ENCODE assay signal across 9 cellular contexts in genomic region chr1:111139234-111139955, GRCh38. TPM values are rescaled to one million over a fixed set of nuclear protein-coding genes. Genes with fewer than 3 reads are reported as not detected.
DNase-seq lines count a peak whose midpoint lies in the region; ATAC-seq, FAIRE-seq and TF ChIP-seq lines count a peak whose summit lies in the region.
"Had no signal": no experiment of that assay in that cellular context is flagged by ENCODE, and none has a peak within 500 bp of the region (broad histone marks: within the 10 kb centered on the region; RNA-seq: fewer than 3 reads in every experiment).

No MANE protein-coding gene starts in this region.

- BruUV-seq in HepG2 (replicated peaks; lab: Mats Ljungman, UMichigan): TSS peak; percentile 65

- H2AFZ ChIP-seq in HepG2 (ENCODE audit: low read length): peak overlapping the region; percentile 91

- peak overlapping the region; percentile 82 to 90 (median 84) for H3K4me3 ChIP-seq in HepG2 (replicated peaks in 1 of 3; ENCODE audit: insufficient read depth in 1 of 3, low read depth in 2 of 3, low read length in 3 of 3)

- peaks cover 54% of the 10 kb centered on the region for H3K79me2 ChIP-seq in HepG2 (ENCODE audit: insufficient read depth, low read length)

- peaks cover 0 to 7% of the 10 kb centered on the region in 2 experiments; a peak in 2 of 5 replicates for H3K36me3 ChIP-seq in HepG2 (replicated peaks in 1 of 2; ENCODE audit: control insufficient read depth in 1 of 2, insufficient read depth in 2 of 2, low read length in 2 of 2)

- ATAC-seq in HG02678 (IDR thresholded peaks at IDR 0.05; ENCODE audit: unreplicated experiment) (peak; percentile 40), HepG2 (peak; percentile 52)

- peak; percentile 86 for FAIRE-seq in HepG2 (lab: Jason Lieb, UNC)
- FAIRE-seq: A204.1 had no signal

- in situ Hi-C loops in HepG2 (cut with HindIII; ENCODE audit: extremely low pct_ligation_motif_present, low pct_unique_long_range_greater_than_20kb): no loop called here

- TF ChIP-seq RAD21 in HepG2 (CRISPR knock-in tag; IDR thresholded peaks at IDR 0.05): no peak

- H3K27me3 ChIP-seq in HepG2 (ENCODE audit: control insufficient read depth in 1 of 2, insufficient read depth in 2 of 2, low read length in 2 of 2): no peaks in the 10 kb centered on the region

- intact Hi-C loops in HepG2 (cut with micrococcal nuclease; ENCODE audit: unreplicated experiment): no loop called here

- peak overlapping the region; percentile 91 for H3K9ac ChIP-seq in HepG2 (ENCODE audit: insufficient read depth, low read depth, low read length)

- H4K20me1 ChIP-seq in HepG2 (ENCODE audit: insufficient read depth, low read length): peaks cover 8% of the 10 kb centered on the region; the same call in 1 of the 2 replicates

- no peaks in the 10 kb centered on the region for H3K9me3 ChIP-seq in HepG2 (ENCODE audit: low read length)

- no peak for TF ChIP-seq CTCF in HepG2 (CRISPR knock-in tag; IDR thresholded peaks at IDR 0.05)

- H3K27ac ChIP-seq in HepG2 (ENCODE audit: extremely low read length, insufficient read depth, low read length): peak overlapping the region; percentile 96

- H3K4me2 ChIP-seq in HepG2 (ENCODE audit: low read depth, low read length): peak overlapping the region; percentile 75

- TF ChIP-seq EP300 in HepG2 (IDR thresholded peaks at IDR 0.05; ENCODE audit: low read depth in 2 of 2, low read length in 2 of 2): no peak
- no peak for TF ChIP-seq EP300 in HepG2 (CRISPR knock-in tag; IDR thresholded peaks at IDR 0.05; ENCODE audit: borderline replicate concordance)

- no peak for TF ChIP-seq POLR2A in HepG2 (IDR thresholded peaks at IDR 0.05; ENCODE audit: insufficient read depth in 1 of 2, low read depth in 2 of 2, low read length in 2 of 2)

- WGBS in HepG2 (ENCODE audit: low lambda C conversion rate): under 1% methylated on average over 17 of the region's 34 CpGs

- CTCF ChIA-PET in HepG2 (lab: Yijun Ruan, JAX; ENCODE audit: low intra/inter-chr PET ratio, low total read pairs): no interaction called here

- POLR2A ChIA-PET in HepG2 (lab: Yijun Ruan, JAX): interaction anchor here (0.5 to 1.9 kb wide), 7 partner anchors 8 to 309 kb away, joined by 3 to 9 read pairs (median 3); partner anchors contain the start of genes LRIF1 and WDR77

- DNase-seq in NCI-H1436 (lab: John Stamatoyannopoulos, UW) (peak; percentile 57), NCI-H1436 treated with DMSO at 0.1 percent for 48 hours (lab: John Stamatoyannopoulos, UW) (no peak), NCI-H1417 treated with DMSO at 0.1 percent for 48 hours (lab: John Stamatoyannopoulos, UW) (peak; percentile 49), T-helper 22 cell (ENCODE audit: low read depth) (peak; percentile 53), dedifferentiated amniotic fluid mesenchymal stem cell (ENCODE audit: extremely low spot score) (peak; percentile 49), HepG2 (ENCODE audit: low spot score) (peak; percentile 44)
- DNase-seq in stimulated activated CD4-positive, alpha-beta T cell treated with anti-CD3 and anti-CD28 coated beads, Interleukin-4, amount 100 ng/mL, for 24 hours: peak; percentile 21

- peaks cover 43% of the 10 kb centered on the region for H3K4me1 ChIP-seq in HepG2 (ENCODE audit: insufficient read depth, low read length)

TF ChIP-seq in HepG2, 621 proteins besides CTCF, POLR2A, EP300 and RAD21 (continues in another document):
- TF ChIP-seq TARDBP (CRISPR knock-in tag; IDR thresholded peaks at IDR 0.05) (peak; percentile 27; the same call in 1 of the 2 replicates), ZNF281 (CRISPR knock-in tag; IDR thresholded peaks at IDR 0.05; ENCODE audit: borderline replicate concordance) (peak; percentile 92), SP4 (CRISPR knock-in tag; IDR thresholded peaks at IDR 0.05) (0 out of 2 replicates have a peak, but pooled peaks have one; percentile 11), KLF6 (CRISPR knock-in tag; IDR thresholded peaks at IDR 0.05) (0 out of 2 replicates have a peak, but pooled peaks have one; percentile 8), ETV5 (CRISPR knock-in tag; IDR thresholded peaks at IDR 0.05; ENCODE audit: borderline replicate concordance) (peak; percentile 48; the same call in 1 of the 2 replicates), ZNF546 (CRISPR knock-in tag; conservative IDR thresholded peaks at IDR 0.05) (0 out of 2 replicates have a peak, but pooled peaks have one; percentile 41), ZNF563 (CRISPR knock-in tag; IDR thresholded peaks at IDR 0.05) (peak; percentile 84; the same call in 1 of the 2 replicates)

RNA-seq across cellular contexts. Expression of gene DRAM2, which starts 0.5 kb away (rescaled TPM):
- 22.9 and 33.2 TPM in 2 replicates for total RNA-seq in HepG2 (2016; rRNA removed; fragmentation: Illumina TruSeq; extraction: Trizol)
- 10.8 and 11.1 TPM in 2 replicates for total RNA-seq in HepG2 (2016; cell fraction: cytosol; rRNA removed; fragmentation: Illumina TruSeq; extraction: Trizol; ENCODE audit: low read depth)
- total RNA-seq in HepG2 (2016; cell fraction: insoluble cytoplasmic fraction; rRNA removed; fragmentation: Illumina TruSeq; extraction: Trizol): 26.1 and 31.2 TPM in 2 replicates
- total RNA-seq in HepG2 (2016; cell fraction: membrane; rRNA removed; fragmentation: Illumina TruSeq; extraction: Trizol): 24.9 and 25.1 TPM in 2 replicates
- total RNA-seq in HepG2 (2016; cell fraction: nucleus; rRNA removed; fragmentation: Illumina TruSeq; extraction: Trizol): 33.7 and 39.3 TPM in 2 replicates
- 115 and 123 TPM in 2 replicates for polyA plus RNA-seq in HepG2 (2011; rRNA removed)
- polyA plus RNA-seq in HepG2 (2011; cell fraction: cytosol; rRNA removed): 44.2 and 92.1 TPM in 2 replicates
- polyA plus RNA-seq in HepG2 (2011; cell fraction: nucleus; rRNA removed): 37.4 and 49.8 TPM in 2 replicates
- 72.7 and 76.6 TPM in 2 replicates for polyA plus RNA-seq in HepG2 (2012)
- 15.3 and 16.5 TPM in 2 replicates for polyA plus RNA-seq in HepG2 (2016; cell fraction: cytosol; fragmentation: Illumina TruSeq; extraction: Trizol; ENCODE audit: low read depth)
- polyA plus RNA-seq in HepG2 (2016; cell fraction: insoluble cytoplasmic fraction; fragmentation: Illumina TruSeq; extraction: Trizol; ENCODE audit: low read depth): 24.1 and 24.4 TPM in 2 replicates
- polyA plus RNA-seq in HepG2 (2016; cell fraction: membrane; fragmentation: Illumina TruSeq; extraction: Trizol; ENCODE audit: low read depth): 23.4 and 24.7 TPM in 2 replicates
- polyA plus RNA-seq in HepG2 (2016; cell fraction: nucleus; fragmentation: Illumina TruSeq; extraction: Trizol; ENCODE audit: insufficient read depth, low read depth): 39.0 and 46.7 TPM in 2 replicates
- polyA minus RNA-seq in HepG2 (2011; rRNA and poly(A)+ RNA removed; ENCODE audit: low replicate concordance): 43.0 and 52.4 TPM in 2 replicates
- 32.2 and 46.0 TPM in 2 replicates for polyA minus RNA-seq in HepG2 (2011; cell fraction: cytosol; rRNA and poly(A)+ RNA removed)
- polyA minus RNA-seq in HepG2 (2011; cell fraction: nucleus; rRNA and poly(A)+ RNA removed): 45.6 and 53.0 TPM in 2 replicates

RNA-seq across cellular contexts. Expression of gene CEPT1, which starts 0.6 kb away (rescaled TPM):
- 33.6 and 48.2 TPM in 2 replicates for total RNA-seq in HepG2 (2016; rRNA removed; fragmentation: Illumina TruSeq; extraction: Trizol)
- total RNA-seq in HepG2 (2016; cell fraction: cytosol; rRNA removed; fragmentation: Illumina TruSeq; extraction: Trizol; ENCODE audit: low read depth): 21.9 and 25.2 TPM in 2 replicates
- total RNA-seq in HepG2 (2016; cell fraction: insoluble cytoplasmic fraction; rRNA removed; fragmentation: Illumina TruSeq; extraction: Trizol): 28.5 and 48.4 TPM in 2 replicates
- total RNA-seq in HepG2 (2016; cell fraction: membrane; rRNA removed; fragmentation: Illumina TruSeq; extraction: Trizol): 17.5 and 19.8 TPM in 2 replicates
- total RNA-seq in HepG2 (2016; cell fraction: nucleus; rRNA removed; fragmentation: Illumina TruSeq; extraction: Trizol): 58.5 and 62.9 TPM in 2 replicates
- polyA plus RNA-seq in HepG2 (2011; rRNA removed): 33.3 and 35.7 TPM in 2 replicates
- polyA plus RNA-seq in HepG2 (2011; cell fraction: cytosol; rRNA removed): 11.9 and 21.3 TPM in 2 replicates
- polyA plus RNA-seq in HepG2 (2011; cell fraction: nucleus; rRNA removed): 18.0 and 20.5 TPM in 2 replicates
- polyA plus RNA-seq in HepG2 (2012): 28.5 and 31.0 TPM in 2 replicates
- 2.4 TPM in 2 replicates for polyA plus RNA-seq in HepG2 (2016; cell fraction: cytosol; fragmentation: Illumina TruSeq; extraction: Trizol; ENCODE audit: low read depth)
- 17.4 and 19.9 TPM in 2 replicates for polyA plus RNA-seq in HepG2 (2016; cell fraction: insoluble cytoplasmic fraction; fragmentation: Illumina TruSeq; extraction: Trizol; ENCODE audit: low read depth)
- polyA plus RNA-seq in HepG2 (2016; cell fraction: membrane; fragmentation: Illumina TruSeq; extraction: Trizol; ENCODE audit: low read depth): 3.9 and 5.8 TPM in 2 replicates
- 55.8 and 59.0 TPM in 2 replicates for polyA plus RNA-seq in HepG2 (2016; cell fraction: nucleus; fragmentation: Illumina TruSeq; extraction: Trizol; ENCODE audit: insufficient read depth, low read depth)
- 31.1 and 55.3 TPM in 2 replicates for polyA minus RNA-seq in HepG2 (2011; rRNA and poly(A)+ RNA removed; ENCODE audit: low replicate concordance)
- polyA minus RNA-seq in HepG2 (2011; cell fraction: cytosol; rRNA and poly(A)+ RNA removed): 22.9 and 25.3 TPM in 2 replicates
- polyA minus RNA-seq in HepG2 (2011; cell fraction: nucleus; rRNA and poly(A)+ RNA removed): 65.7 and 74.1 TPM in 2 replicates
